ENCODE assay signal across 28 cellular contexts in the genomic region with DNA sequence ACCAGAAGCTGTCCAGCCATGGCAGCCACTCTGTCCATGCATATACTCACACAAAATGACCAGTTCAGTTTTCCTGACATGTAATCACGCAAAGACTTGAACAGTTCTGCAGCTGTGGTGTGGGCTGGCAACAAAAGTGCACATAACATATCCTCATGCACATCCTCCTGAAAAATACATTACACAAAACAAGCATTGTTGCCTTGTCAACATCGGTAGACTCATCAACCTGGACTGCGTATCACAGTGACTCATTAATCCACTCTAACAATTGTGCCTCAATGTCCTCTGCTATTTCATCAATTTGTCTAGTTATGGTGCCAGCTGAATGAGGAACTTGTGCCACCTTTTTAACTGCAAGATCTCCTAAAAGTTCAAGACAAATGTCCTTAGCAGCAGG. TPM values are rescaled to one million over a fixed set of nuclear protein-coding genes. Genes with fewer than 3 reads are reported as not detected.
DNase-seq lines count a peak whose midpoint lies in the region; ATAC-seq and TF ChIP-seq lines count a peak whose summit lies in the region.
"Had no signal": no experiment of that assay in that cellular context is flagged by ENCODE, and none has a peak within 500 bp of the region (broad histone marks: within the 10 kb centered on the region; RNA-seq: fewer than 3 reads in every experiment).

No MANE protein-coding gene starts in this region.

- H3K27ac Mint-ChIP-seq in activated T-helper 17 cell treated with anti-CD3 and anti-CD28 coated beads, Interleukin-2, amount 50 U/mL, for 72 hours: no peak overlapping the region
- H3K27ac Mint-ChIP-seq: activated CD4-positive, alpha-beta memory T cell treated with anti-CD3 and anti-CD28 coated beads, Interleukin-2, amount 10 ng/mL, durations not matched to agents 7 days and 5 days; CD8-positive, alpha-beta memory T cell had no signal

- TF ChIP-seq CTCF in foreskin keratinocyte (conservative IDR thresholded peaks at IDR 0.05): no peak

- no peak overlapping the region for H3K27ac ChIP-seq in foreskin keratinocyte
- H3K27ac ChIP-seq in substantia nigra (ENCODE audit: low read depth, low read length, poor library complexity, severe bottlenecking): no peak overlapping the region
- H3K27ac ChIP-seq: ovary, right atrium auricular region, thoracic aorta, uterus had no signal

- no peak overlapping the region for H3K4me3 ChIP-seq in MG63
- H3K4me3 ChIP-seq: GM12878, ovary, right atrium auricular region, thoracic aorta, uterus had no signal

- H3K27me3 Mint-ChIP-seq in activated T-helper 17 cell treated with anti-CD3 and anti-CD28 coated beads, Interleukin-2, amount 50 U/mL, for 72 hours: no peaks in the 10 kb centered on the region
- H3K27me3 Mint-ChIP-seq: activated CD4-positive, alpha-beta memory T cell treated with anti-CD3 and anti-CD28 coated beads, Interleukin-2, amount 10 ng/mL, durations not matched to agents 7 days and 5 days had no signal

- H3K36me3 Mint-ChIP-seq in activated T-helper 17 cell treated with anti-CD3 and anti-CD28 coated beads, Interleukin-2, amount 50 U/mL, for 72 hours (ENCODE audit: low read depth): no peaks in the 10 kb centered on the region

- peaks cover 4% of the 10 kb centered on the region for H3K4me1 Mint-ChIP-seq in activated T-helper 17 cell treated with anti-CD3 and anti-CD28 coated beads, Interleukin-2, amount 50 U/mL, for 72 hours
- H3K4me1 Mint-ChIP-seq: CD8-positive, alpha-beta memory T cell; neural crest cell had no signal

- H3K36me3 ChIP-seq in MG63: no peaks in the 10 kb centered on the region
- H3K36me3 ChIP-seq: BE2C, ovary, right atrium auricular region, thoracic aorta, uterus had no signal

- peak; percentile 12 for ATAC-seq in activated T-helper 17 cell treated with anti-CD3 and anti-CD28 coated beads, Interleukin-2, amount 50 U/mL, for 72 hours (replicated peaks)
- ATAC-seq in foreskin keratinocyte (peak; percentile 78), HG03457 (IDR thresholded peaks at IDR 0.05; ENCODE audit: unreplicated experiment) (no peak), HG02678 (IDR thresholded peaks at IDR 0.05; ENCODE audit: unreplicated experiment) (no peak)
- ATAC-seq: GM12878; left ventricle myocardium superior; stimulated activated naive CD8-positive, alpha-beta T cell treated with anti-CD3 and anti-CD28 coated beads, Interleukin-15, Interleukin-2, amounts not matched to agents 100 U/mL and 50 U/mL, for 24 hours had no signal

- H3K4me1 ChIP-seq in foreskin keratinocyte: peaks cover 9% of the 10 kb centered on the region
- H3K4me1 ChIP-seq: right atrium auricular region, uterus had no signal

- H3K9me3 Mint-ChIP-seq in activated T-helper 17 cell treated with anti-CD3 and anti-CD28 coated beads, Interleukin-2, amount 50 U/mL, for 72 hours: no peaks in the 10 kb centered on the region

- DNase-seq in Ammon's horn (ENCODE audit: low spot score) (peak; percentile 13), MG63 (peak; percentile 11), foreskin keratinocyte (peak; percentile 44 to 76), substantia nigra (lab: John Stamatoyannopoulos, UW) (no peak), NCI-H2196 (lab: John Stamatoyannopoulos, UW; ENCODE audit: unreplicated experiment) (no peak)
- DNase-seq: activated CD4-positive, alpha-beta memory T cell treated with anti-CD3 and anti-CD28 coated beads, Interleukin-2, amount 10 ng/mL, durations not matched to agents 7 days and 5 days; activated CD8-positive, alpha-beta memory T cell treated with anti-CD3 and anti-CD28 coated beads, Interleukin-2, amount 50 U/mL, for 4 hours; activated naive CD4-positive, alpha-beta T cell treated with anti-CD3 and anti-CD28 coated beads, Interleukin-2, amount 50 U/mL, for 16 hours; amniotic stem cell; BE2C; CD8-positive, alpha-beta memory T cell; DMS 273 treated with DMSO at 0.1 percent for 48 hours; H7; Kasumi-1; left ventricle myocardium superior; NCI-H82; ovary; stimulated activated CD4-positive, alpha-beta T cell treated with anti-CD3 and anti-CD28 coated beads, Interleukin-1b, Interleukin-23, amount 100 ng/mL, for 48 hours; stimulated activated naive CD8-positive, alpha-beta T cell treated with anti-CD3 and anti-CD28 coated beads, Interleukin-15, Interleukin-2, amounts not matched to agents 100 U/mL and 50 U/mL, for 24 hours; T-helper 2 cell; uterus had no signal

- no peak overlapping the region for H3K4me3 Mint-ChIP-seq in activated T-helper 17 cell treated with anti-CD3 and anti-CD28 coated beads, Interleukin-2, amount 50 U/mL, for 72 hours
- H3K4me3 Mint-ChIP-seq: activated CD4-positive, alpha-beta memory T cell treated with anti-CD3 and anti-CD28 coated beads, Interleukin-2, amount 10 ng/mL, durations not matched to agents 7 days and 5 days; CD8-positive, alpha-beta memory T cell; neural crest cell had no signal

- no peaks in the 10 kb centered on the region for H3K9me3 ChIP-seq in MG63
- H3K9me3 ChIP-seq: BE2C, ovary, thoracic aorta, uterus had no signal

- H3K27me3 ChIP-seq in MG63 (no peaks in the 10 kb centered on the region), foreskin keratinocyte (no peaks in the 10 kb centered on the region)
- H3K27me3 ChIP-seq: BE2C, ovary, right atrium auricular region, uterus had no signal

RNA-seq across cellular contexts. Expression of a gene that starts 19.5 kb away (rescaled TPM):
- 4.6 and 8.3 TPM in 2 replicates for total RNA-seq in MG63 (2014; rRNA removed; shearing (Covaris generic); ENCODE audit: low replicate concordance)
- 10 to 100 TPM in 1 of 2 donors, 1 to 10 TPM in 1; 7.7 to 10.0 TPM for total RNA-seq in activated T-helper 17 cell treated with anti-CD3 and anti-CD28 coated beads, Interleukin-2, amount 50 U/mL, for 72 hours
- 0.99 and 1.1 TPM in 2 replicates for total RNA-seq in foreskin keratinocyte
- 1.3 and 1.5 TPM in 2 replicates for polyA plus RNA-seq in foreskin keratinocyte

RNA-seq across cellular contexts. Expression of a gene that starts 19.8 kb away (rescaled TPM):
- 28.0 and 33.1 TPM in 2 replicates for total RNA-seq in MG63 (2014; rRNA removed; shearing (Covaris generic); ENCODE audit: low replicate concordance)
- total RNA-seq in activated T-helper 17 cell treated with anti-CD3 and anti-CD28 coated beads, Interleukin-2, amount 50 U/mL, for 72 hours: 10 to 100 TPM; 87.0 to 88.6 TPM
- 26.6 and 26.7 TPM in 2 replicates for total RNA-seq in foreskin keratinocyte
- polyA plus RNA-seq in foreskin keratinocyte: 22.6 and 26.9 TPM in 2 replicates

Comparison
In these comparisons a context has a peak if more than half of its experiments do, and no peak if none do; other contexts are left out.
1. DNase-seq: peak in Ammon's horn (single experiment), MG63 (single experiment) and foreskin keratinocyte (2 of 2); none in substantia nigra (0 of 49) and NCI-H2196 (single experiment).
2. ATAC-seq: peak in activated T-helper 17 cell treated with anti-CD3 and anti-CD28 coated beads, Interleukin-2, amount 50 U/mL, for 72 hours (single experiment) and foreskin keratinocyte (single experiment); none in HG03457 (single experiment) and HG02678 (single experiment).